ENCODE assay signal across 18 cellular contexts in genomic region chr5:33346534-33346933, GRCh38.
"Had no signal": no experiment of that assay in that cellular context is flagged by ENCODE, and none has a peak within 500 bp of the region (broad histone marks: within the 10 kb centered on the region; RNA-seq: fewer than 3 reads in every experiment).

No MANE protein-coding gene starts in this region.

- ATAC-seq: activated naive CD4-positive, alpha-beta T cell treated with anti-CD3 and anti-CD28 coated beads, Interleukin-2, amount 50 U/mL, for 72 hours; body of pancreas; sciatic nerve had no signal

- H3K4me3 ChIP-seq: body of pancreas, left ventricle myocardium inferior, spleen, transverse colon had no signal

- DNase-seq: activated effector memory CD4-positive, alpha-beta T cell treated with Interleukin-2 at 50 U/mL for 16 hours; activated T-cell treated with anti-CD3 and anti-CD28 coated beads, Interleukin-2, amount 50 U/mL, for 24 hours; amniotic stem cell; body of pancreas; dermis blood vessel endothelial cell; endodermal cell; erythroblast; kidney; left ventricle myocardium inferior; mesenchymal stem cell; nephron progenitor cell; spleen; stimulated activated CD4-positive, alpha-beta T cell treated with anti-CD3 and anti-CD28 coated beads, Interleukin-1b, Interleukin-23, amount 100 ng/mL, for 48 hours; stimulated activated naive CD4-positive, alpha-beta T cell; substantia nigra; transverse colon had no signal
